1 cellular context compared by ENCODE assay signal in genomic region chr19:50383852-50384684, GRCh38.
TF ChIP-seq lines count a peak whose summit lies in the region.

Gene POLD1 (plus strand): TSS chr19:50384347. CDS start chr19:50398852, 14,505 bp downstream.

TF ChIP-seq in GM12878, 131 proteins besides CTCF, POLR2A, EP300 and RAD21 (continued from another document):
- TF ChIP-seq ZNF687 (IDR thresholded peaks at IDR 0.05) (no peak), PAX5 (IDR thresholded peaks at IDR 0.05; ENCODE audit: borderline replicate concordance, low read depth, low read length) (peak; percentile 80)
